ENCODE assay signal across 7 cellular contexts in genomic region chr1:154556422-154556821, GRCh38. TPM values are rescaled to one million over a fixed set of nuclear protein-coding genes. Genes with fewer than 3 reads are reported as not detected.
DNase-seq lines count a peak whose midpoint lies in the region; FAIRE-seq and TF ChIP-seq lines count a peak whose summit lies in the region.
"Had no signal": no experiment of that assay in that cellular context is flagged by ENCODE, and none has a peak within 500 bp of the region (broad histone marks: within the 10 kb centered on the region; RNA-seq: fewer than 3 reads in every experiment).

No MANE protein-coding gene starts in this region.

- H3K9ac ChIP-seq in MM.1S (ENCODE audit: low read length), result peak overlapping the region; percentile 87; the same call in 1 of the 2 replicates
- peak overlapping the region; percentile 62 for H3K9ac ChIP-seq in endocrine pancreas (ENCODE audit: control insufficient read depth, insufficient read depth, low read length)
- peak overlapping the region; percentile 80 to 89 (median 88) for H3K9ac ChIP-seq in skeletal muscle tissue (ENCODE audit: low read depth in 1 of 3, low read length in 3 of 3)

- peaks cover 16% of the 10 kb centered on the region for H3F3A ChIP-seq in MM.1S (ENCODE audit: insufficient read depth, low read length)

- no peaks in the 10 kb centered on the region for H3K9me2 ChIP-seq in MM.1S (replicated peaks; ENCODE audit: insufficient read depth, low read length)

- H3K9me3 ChIP-seq in MM.1S (replicated peaks; ENCODE audit: insufficient read depth, low read length) (no peaks in the 10 kb centered on the region), endocrine pancreas (ENCODE audit: control insufficient read depth, low read length) (no peaks in the 10 kb centered on the region), skeletal muscle tissue (ENCODE audit: control insufficient read depth in 3 of 3, low read length in 3 of 3) (no peaks in the 10 kb centered on the region)

- H3K36me3 ChIP-seq in MM.1S (replicated peaks; ENCODE audit: insufficient read depth, low read length) (peaks cover 34% of the 10 kb centered on the region), endocrine pancreas (ENCODE audit: control insufficient read depth, insufficient read depth, low read length) (peaks cover 4% of the 10 kb centered on the region), skeletal muscle tissue (ENCODE audit: control insufficient read depth in 3 of 3, insufficient read depth in 3 of 3, low read length in 3 of 3) (peaks cover 36 to 43% (median 43%) of the 10 kb centered on the region in 3 donors)

- H3K4me1 ChIP-seq in MM.1S (ENCODE audit: low read length) (peaks cover 20% of the 10 kb centered on the region), endocrine pancreas (ENCODE audit: control insufficient read depth, insufficient read depth, low read length) (peaks cover 5% of the 10 kb centered on the region), skeletal muscle tissue (ENCODE audit: control insufficient read depth in 3 of 3, insufficient read depth in 3 of 3, low read length in 3 of 3) (peaks cover 36 to 49% (median 41%) of the 10 kb centered on the region in 3 donors)

- H2AFZ ChIP-seq in MM.1S (ENCODE audit: low read length), result no peak overlapping the region

- H3K27me3 ChIP-seq in MM.1S (replicated peaks; ENCODE audit: insufficient read depth, low read length), result no peaks in the 10 kb centered on the region
- no peaks in the 10 kb centered on the region for H3K27me3 ChIP-seq in endocrine pancreas (ENCODE audit: control insufficient read depth, insufficient read depth, low read length)
- no peaks in the 10 kb centered on the region for H3K27me3 ChIP-seq in skeletal muscle tissue (ENCODE audit: control insufficient read depth in 3 of 3, insufficient read depth in 3 of 3, low read length in 3 of 3)

- FAIRE-seq in frontal cortex (lab: Jason Lieb, UNC), result no peak

- H3K4me3 ChIP-seq in MM.1S (ENCODE audit: low read length) (peak overlapping the region; percentile 88), endocrine pancreas (ENCODE audit: control insufficient read depth, insufficient read depth, low read length) (peak overlapping the region; percentile 76), skeletal muscle tissue (ENCODE audit: low read length in 3 of 3) (peak overlapping the region; percentile 86 to 87 (median 87))

- 0 out of 2 replicates have a peak, but pooled peaks cover 10% of the 10 kb centered on the region for H4K20me1 ChIP-seq in MM.1S (ENCODE audit: insufficient read depth, low read length)

- peaks cover 43% of the 10 kb centered on the region for H3K79me2 ChIP-seq in MM.1S (ENCODE audit: low read length)

- H3K27ac ChIP-seq in MM.1S (ENCODE audit: low read length) (no peak overlapping the region), skeletal muscle tissue (ENCODE audit: low read depth, low read length) (no peak overlapping the region)

- peak overlapping the region; percentile 96 for H3K4me2 ChIP-seq in MM.1S (ENCODE audit: low read depth, low read length)

- no peak for TF ChIP-seq CTCF in MM.1S (IDR thresholded peaks at IDR 0.05; ENCODE audit: low read length)

- no peak for DNase-seq in MM.1S
- no peak for DNase-seq in NCI-H1417 (lab: John Stamatoyannopoulos, UW)
- DNase-seq in NAMALWA (ENCODE audit: low spot score), result no peak
- no peak for DNase-seq in frontal cortex (ENCODE audit: low spot score in 2 of 2)

RNA-seq across cellular contexts. Expression of gene UBE2Q1, which starts 2.0 kb away (rescaled TPM):
- 15.1 TPM for total RNA-seq in skeletal muscle tissue
- total RNA-seq in frontal cortex, result 25.3 TPM

RNA-seq across cellular contexts. Expression of gene CHRNB2, which starts 11.2 kb away (rescaled TPM):
- under 0.01 TPM for total RNA-seq in skeletal muscle tissue
- 17.9 TPM for total RNA-seq in frontal cortex
- total RNA-seq: M059J had no signal

RNA-seq across cellular contexts. Expression of gene ADAR, which starts 51.6 kb away (rescaled TPM):
- total RNA-seq in skeletal muscle tissue (32.4 TPM), frontal cortex (63.2 TPM)

RNA-seq across cellular contexts. Expression of gene SHE, which starts 54.2 kb away (rescaled TPM):
- total RNA-seq in skeletal muscle tissue, result 8.4 TPM
- total RNA-seq in frontal cortex, result 2.0 TPM
- total RNA-seq: M059J had no signal

RNA-seq across cellular contexts. Expression of gene TDRD10, which starts 54.4 kb away (rescaled TPM):
- total RNA-seq in skeletal muscle tissue, result 1.0 TPM
- 0.41 TPM for total RNA-seq in frontal cortex
- total RNA-seq: M059J had no signal

Comparison
In these comparisons a context has a peak if more than half of its experiments do, and no peak if none do; other contexts are left out.
1. RNA of gene CHRNB2, which starts 11.2 kb away (total RNA-seq): 17.9 TPM in frontal cortex (single experiment); under 0.01 TPM in skeletal muscle tissue (single experiment); every median in the first group is over 10 times any median in the second.
2. Peak in every context shown above with its lines, with median percentiles within 50 percentile points of each other: H3K4me3 ChIP-seq and H3K9ac ChIP-seq.